16 cellular contexts compared by ENCODE assay signal in the genomic region with DNA sequence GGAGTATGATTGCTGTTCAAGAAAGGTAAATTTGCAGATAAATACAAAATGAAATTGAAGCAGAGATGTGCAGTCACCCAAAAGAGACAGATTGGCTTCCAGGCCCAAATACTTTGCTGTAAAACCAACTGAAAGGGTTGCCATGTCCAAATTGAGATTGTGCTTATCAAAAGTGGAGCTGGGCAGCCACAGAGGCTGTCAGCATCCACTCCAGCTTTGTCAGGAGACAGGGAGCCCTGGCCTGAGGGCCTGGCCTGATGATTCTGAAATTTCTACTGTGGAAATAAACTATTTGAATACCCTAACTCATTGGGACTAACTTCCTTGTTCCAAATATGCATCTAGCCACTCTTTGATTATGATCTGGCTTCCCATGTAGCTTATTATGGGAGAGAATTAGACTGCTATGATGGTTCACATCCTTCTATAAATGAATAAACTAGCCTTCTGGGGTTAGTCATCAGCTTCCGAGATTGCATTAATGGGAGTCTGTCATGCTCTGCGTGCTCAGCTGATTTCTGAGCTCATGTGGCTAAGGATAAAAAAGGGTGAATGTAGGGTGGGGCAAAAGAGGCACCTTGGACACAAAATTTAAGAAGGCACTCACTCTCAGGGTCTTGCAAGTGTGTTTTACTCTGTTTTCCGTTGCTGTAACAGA. TPM values are rescaled to one million over a fixed set of nuclear protein-coding genes. Genes with fewer than 3 reads are reported as not detected.
DNase-seq lines count a peak whose midpoint lies in the region; ATAC-seq lines count a peak whose summit lies in the region.
"Had no signal": no experiment of that assay in that cellular context is flagged by ENCODE, and none has a peak within 500 bp of the region (broad histone marks: within the 10 kb centered on the region; RNA-seq: fewer than 3 reads in every experiment).

No MANE protein-coding gene starts in this region.

- in situ Hi-C loops in Caki2 (cut with HindIII; ENCODE audit: low pct_unique_long_range_greater_than_20kb, low sequenced_read_pairs) = no loop called here

- DNase-seq in Caki2 (ENCODE audit: low read depth) = peak; percentile 43
- peak; percentile 30 for DNase-seq in HS-5 (ENCODE audit: low read depth)
- DNase-seq in dermis blood vessel endothelial cell = peak; percentile 48
- DNase-seq in kidney glomerular epithelial cell (lab: John Stamatoyannopoulos, UW) = peak; percentile 65
- DNase-seq in activated gamma-delta T cell treated with Interleukin-2 at 50 U/mL for 16 hours = no peak
- DNase-seq in stimulated activated CD4-positive, alpha-beta T cell treated with anti-CD3 and anti-CD28 coated beads, Interleukin-12 subunit alpha, Interleukin-12 subunit beta, amount 100 ng/mL, for 4 hours = no peak
- DNase-seq: activated CD4-positive, alpha-beta T cell treated with anti-CD3 and anti-CD28 coated beads, Interleukin-2, amount 10 ng/mL, durations not matched to agents 24 days and 14 days; activated CD8-positive, alpha-beta memory T cell treated with anti-CD3 and anti-CD28 coated beads, Interleukin-2, amount 50 U/mL, for 4 hours; activated effector memory CD4-positive, alpha-beta T cell treated with Interleukin-2 at 50 U/mL for 16 hours; amniotic stem cell; endodermal cell; gastrocnemius medialis; stomach had no signal

- no peak for ATAC-seq in GM21526 (IDR thresholded peaks at IDR 0.05; ENCODE audit: low FRiP score, unreplicated experiment)
- no peak for ATAC-seq in HG03521 (IDR thresholded peaks at IDR 0.05; ENCODE audit: unreplicated experiment)
- ATAC-seq: gastrocnemius medialis had no signal

RNA-seq across cellular contexts. Expression of gene SLC34A2, which starts 48.2 kb away (rescaled TPM):
- total RNA-seq in Caki2 (2014; rRNA removed; shearing (Covaris generic); ENCODE audit: low replicate concordance) = not detected in 2 replicates
- 0.14 and 0.34 TPM in 2 replicates for total RNA-seq in dermis blood vessel endothelial cell
- total RNA-seq: activated CD4-positive, alpha-beta T cell treated with anti-CD3 and anti-CD28 coated beads, Interleukin-2, amount 10 ng/mL, durations not matched to agents 24 days and 14 days; gastrocnemius medialis; osteocyte had no signal

Comparison
In these comparisons a context has a peak if more than half of its experiments do, and no peak if none do; other contexts are left out.
1. DNase-seq: peak in Caki2 (single experiment), HS-5 (single experiment), dermis blood vessel endothelial cell (single experiment) and kidney glomerular epithelial cell (single experiment); none in activated gamma-delta T cell treated with Interleukin-2 at 50 U/mL for 16 hours (single experiment) and stimulated activated CD4-positive, alpha-beta T cell treated with anti-CD3 and anti-CD28 coated beads, Interleukin-12 subunit alpha, Interleukin-12 subunit beta, amount 100 ng/mL, for 4 hours (single experiment).